Comparison of ENCODE assay signal across 19 cellular contexts in genomic region chr17:73746314-73747073, GRCh38.
"Had no signal": no experiment of that assay in that cellular context is flagged by ENCODE, and none has a peak within 500 bp of the region (broad histone marks: within the 10 kb centered on the region; RNA-seq: fewer than 3 reads in every experiment).

No MANE protein-coding gene starts in this region.

- H3K27me3 ChIP-seq: adrenal gland, brain microvascular endothelial cell, ovary, upper lobe of left lung had no signal

- H3K9me3 ChIP-seq: adrenal gland, ascending aorta, left lung, ovary, prostate gland, thoracic aorta, upper lobe of left lung had no signal

- H3K36me3 ChIP-seq: adrenal gland, ascending aorta, brain microvascular endothelial cell, left lung, ovary, prostate gland, thoracic aorta, upper lobe of left lung had no signal

- DNase-seq: activated T-cell treated with anti-CD3 and anti-CD28 coated beads, Interleukin-2, amount 50 U/mL, for 1 hour; adrenal gland; brain microvascular endothelial cell; effector memory CD4-positive, alpha-beta T cell; foreskin melanocyte; kidney; naive thymus-derived CD8-positive, alpha-beta T cell; ovary; stimulated activated CD4-positive, alpha-beta T cell treated with anti-CD3 and anti-CD28 coated beads, Interleukin-4, amount 100 ng/mL, for 1 hour; stimulated activated naive CD4-positive, alpha-beta T cell treated with Interleukin-2 at 50 U/mL for 16 hours had no signal

- H3K27ac ChIP-seq: adrenal gland, ascending aorta, brain microvascular endothelial cell, left lung, ovary, prostate gland, thoracic aorta, upper lobe of left lung had no signal

- ATAC-seq: activated T-helper 17 cell treated with anti-CD3 and anti-CD28 coated beads, Interleukin-2, amount 50 U/mL, for 72 hours; esophagus mucosa; left lung; naive thymus-derived CD8-positive, alpha-beta T cell; WTC11 had no signal

- H3K4me1 ChIP-seq: adrenal gland, ascending aorta, prostate gland had no signal

- H3K4me3 ChIP-seq: adrenal gland, ascending aorta, left lung, lung, ovary, prostate gland, thoracic aorta, upper lobe of left lung had no signal
